Comparison of ENCODE assay signal across 8 cellular contexts in the genomic region with DNA sequence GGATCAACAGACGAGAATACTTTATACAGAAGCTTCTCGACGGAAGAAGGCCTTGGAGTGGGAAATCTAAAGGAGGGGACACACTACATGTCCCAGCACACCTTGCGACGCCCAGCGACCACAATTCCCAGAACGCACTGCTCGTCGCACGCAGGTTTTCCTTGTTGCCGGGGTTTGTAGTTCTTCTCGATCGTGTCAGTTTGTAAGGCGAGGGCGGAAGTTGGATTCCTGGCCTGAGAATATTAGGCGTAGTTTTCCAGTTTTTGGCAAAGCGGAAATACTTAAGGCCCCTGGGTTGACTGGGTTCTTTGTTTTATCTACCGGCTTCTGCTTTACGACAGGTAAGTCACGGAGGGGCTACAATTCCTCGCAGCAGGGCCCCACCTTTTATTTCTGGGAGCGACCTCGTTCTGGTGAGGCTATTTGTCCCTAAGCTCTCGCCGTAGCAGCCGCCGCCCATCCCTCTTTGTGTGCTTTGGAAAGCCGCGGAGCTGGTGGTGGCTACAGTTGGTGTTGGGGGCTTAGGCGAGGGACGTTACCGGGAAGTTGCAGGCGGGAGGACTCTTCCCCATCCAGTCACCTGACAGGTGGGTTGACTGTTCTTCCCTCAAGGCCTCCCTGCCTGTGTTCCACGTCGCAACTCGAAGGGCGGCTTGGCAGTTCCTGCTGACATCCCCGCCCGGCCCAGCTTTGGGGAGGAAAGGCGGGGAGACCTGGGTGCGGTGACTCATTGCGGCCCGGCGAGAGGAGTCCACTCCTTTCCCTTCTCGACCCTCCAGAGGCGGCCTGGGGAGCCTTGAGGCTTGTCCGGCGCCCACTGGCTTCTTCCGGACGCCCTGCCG. TPM values are rescaled to one million over a fixed set of nuclear protein-coding genes. Genes with fewer than 3 reads are reported as not detected.
A peak's percentile ranks its signal among the peaks of the same experiment; 100 is the strongest.
DNase-seq lines count a peak whose midpoint lies in the region; ATAC-seq and TF ChIP-seq lines count a peak whose summit lies in the region.

A gene (plus strand): TSS at position 183 of the 842 bp plus-strand sequence. CDS start 2,687 bp downstream, outside the sequence.

- CTCF ChIA-PET in activated B cell treated with CpG ODN at 0.5 μM for 24 hours (lab: Charles Lee) = interaction anchor here (1.0 to 1.3 kb wide), 2 partner anchors 18 to 89 kb away, joined by 3 to 4 read pairs; no protein-coding TSS in a partner anchor

- H3K27ac ChIP-seq in caudate nucleus (ENCODE audit: low read depth, low read length) = peak within 1 kb of the TSS; percentile 81

- H3K4me3 Mint-ChIP-seq in activated B cell treated with CpG ODN at 0.5 μM for 24 hours = peak within 1 kb of the TSS; percentile 95
- peak within 1 kb of the TSS; percentile 90 to 98 (median 96) for H3K4me3 Mint-ChIP-seq in immature natural killer cell

- H3K27ac Mint-ChIP-seq in activated B cell treated with CpG ODN at 0.5 μM for 24 hours = peak within 1 kb of the TSS; percentile 88
- peak within 1 kb of the TSS; percentile 84 to 94 (median 88) for H3K27ac Mint-ChIP-seq in immature natural killer cell

- H3K9me3 Mint-ChIP-seq in activated B cell treated with CpG ODN at 0.5 μM for 24 hours = no peaks in the 10 kb centered on the region
- no peaks in the 10 kb centered on the region for H3K9me3 Mint-ChIP-seq in immature natural killer cell

- intact Hi-C loops in activated B cell treated with CpG ODN at 0.5 μM for 24 hours (cut with micrococcal nuclease) = loop anchor here (1.0 to 10.0 kb wide), 9 partner anchors 113 to 869 kb away; a partner anchor contains a TSS

- TF ChIP-seq CTCF in activated B cell treated with CpG ODN at 0.5 μM for 24 hours (IDR thresholded peaks at IDR 0.05) = no peak

- H3K27me3 Mint-ChIP-seq in activated B cell treated with CpG ODN at 0.5 μM for 24 hours (peaks cover 2% of the 10 kb centered on the region), immature natural killer cell (ENCODE audit: low read depth in 3 of 3) (peaks cover 5 to 6% (median 5%) of the 10 kb centered on the region in 3 donors)

- POLR2A ChIA-PET in activated B cell treated with CpG ODN at 0.5 μM for 24 hours (lab: Charles Lee) = interaction anchor here (0.5 to 1.9 kb wide), 5 partner anchors 20 to 282 kb away, joined by 3 to 7 read pairs (median 4); a partner anchor contains a TSS

- ATAC-seq in GM18873 (IDR thresholded peaks at IDR 0.05; ENCODE audit: low FRiP score, unreplicated experiment) = peak; percentile 81
- peak; percentile 83 for ATAC-seq in HG03159 (IDR thresholded peaks at IDR 0.05; ENCODE audit: unreplicated experiment)
- ATAC-seq in activated B cell treated with CpG ODN at 0.5 μM for 24 hours (ENCODE audit: low read depth) = peak; percentile 87

- DNase-seq in AG08395 (ENCODE audit: low spot score) (peak; percentile 90), NCI-H2227 treated with DMSO at 0.1 percent for 48 hours (lab: John Stamatoyannopoulos, UW) (peak; percentile 99), activated B cell treated with CpG ODN at 0.5 μM for 24 hours (peak; percentile 70), caudate nucleus (lab: John Stamatoyannopoulos, UW) (peak; percentile 43 to 98 (median 92)), immature natural killer cell (peak; percentile 57 to 61 (median 59)), smooth muscle cell of the brain vasculature (ENCODE audit: low read depth, low spot score) (peak; percentile 89)

- peaks cover 17% of the 10 kb centered on the region for H3K4me1 Mint-ChIP-seq in activated B cell treated with CpG ODN at 0.5 μM for 24 hours
- peaks cover 17 to 37% of the 10 kb centered on the region in 2 donors for H3K4me1 Mint-ChIP-seq in immature natural killer cell

- H3K36me3 Mint-ChIP-seq in activated B cell treated with CpG ODN at 0.5 μM for 24 hours (ENCODE audit: low read depth) (peaks cover 27% of the 10 kb centered on the region), immature natural killer cell (peaks cover 0 to 4% (median 0%) of the 10 kb centered on the region in 3 donors)

RNA-seq across cellular contexts. Expression of the gene that starts here (rescaled TPM):
- 52.0 and 54.6 TPM in 2 replicates for total RNA-seq in activated B cell treated with CpG ODN at 0.5 μM for 24 hours
- polyA plus RNA-seq in immature natural killer cell = 10 to 100 TPM; 19.6 to 31.8 (median 20.6) TPM

Comparison
In these comparisons a context has a peak if more than half of its experiments do, and no peak if none do; other contexts are left out.
1. Peak in every context shown above with its lines: DNase-seq, ATAC-seq and H3K27ac ChIP-seq.